In the genomic region with DNA sequence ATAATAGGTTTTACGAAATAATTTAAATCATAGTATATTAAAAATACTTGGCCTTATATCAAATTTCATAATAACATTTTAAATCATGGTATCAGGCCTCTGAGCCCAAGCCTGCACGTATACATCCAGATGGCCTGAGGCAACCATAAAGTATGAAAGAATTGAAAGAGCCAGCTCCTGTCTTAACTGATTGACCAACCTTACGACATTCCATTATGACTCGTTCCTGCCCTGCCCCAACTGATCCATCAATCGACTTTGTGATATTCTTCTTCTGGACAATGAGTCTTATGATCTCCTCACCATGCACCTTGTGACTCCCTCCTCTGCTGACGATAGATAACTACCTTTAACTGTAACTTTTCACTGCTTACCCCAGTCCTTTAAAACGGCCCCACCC, we compare ENCODE assay signal across 25 cellular contexts.
"Had no signal": no experiment of that assay in that cellular context is flagged by ENCODE, and none has a peak within 500 bp of the region (broad histone marks: within the 10 kb centered on the region; RNA-seq: fewer than 3 reads in every experiment).

No MANE protein-coding gene starts in this region.

- DNase-seq: dorsolateral prefrontal cortex; effector CD4-positive, alpha-beta T cell; foreskin melanocyte; glutamatergic neuron; heart right ventricle; hippocampal formation; left cardiac atrium; left lung; mesendoderm; naive thymus-derived CD8-positive, alpha-beta T cell; nephron progenitor cell; nucleus accumbens; sigmoid colon; stimulated activated CD4-positive, alpha-beta T cell treated with anti-CD3 and anti-CD28 coated beads, Interleukin-2, amount 100 ng/mL, for 24 hours; stimulated activated CD4-positive, alpha-beta T cell treated with anti-CD3 and anti-CD28 coated beads, Interleukin-4, amount 100 ng/mL, for 4 hours; stimulated activated naive CD8-positive, alpha-beta T cell treated with anti-CD3 and anti-CD28 coated beads, Interleukin-15, Interleukin-2, amounts not matched to agents 100 U/mL and 50 U/mL, for 24 hours; substantia nigra; upper lobe of right lung; uterus had no signal

- H3K36me3 ChIP-seq: esophagus muscularis mucosa, heart right ventricle, left lung, prostate gland, right atrium auricular region, sigmoid colon, thoracic aorta, tibial nerve, upper lobe of right lung, uterus had no signal

- H3K27me3 ChIP-seq: dorsolateral prefrontal cortex, esophagus muscularis mucosa, heart right ventricle, left lung, right atrium auricular region, sigmoid colon, tibial nerve, upper lobe of right lung, uterus had no signal

- H3K4me1 ChIP-seq: esophagus muscularis mucosa, left lung, prostate gland, right atrium auricular region, sigmoid colon, tibial nerve, upper lobe of right lung, uterus had no signal

- ATAC-seq: heart right ventricle; left cardiac atrium; left lung; naive thymus-derived CD8-positive, alpha-beta T cell; stimulated activated memory B cell treated with anti-CD40 and anti-IgM and Interleukin-4, amounts not matched to agents 10 μg/mL and 1 μg/mL and 100 μg/mL, for 72 hours; stimulated activated naive CD8-positive, alpha-beta T cell treated with anti-CD3 and anti-CD28 coated beads, Interleukin-15, Interleukin-2, amounts not matched to agents 100 U/mL and 50 U/mL, for 24 hours; upper lobe of right lung had no signal

- H3K9me3 ChIP-seq: esophagus muscularis mucosa, left lung, prostate gland, right atrium auricular region, sigmoid colon, thoracic aorta, tibial nerve, upper lobe of right lung, uterus had no signal

- H3K27ac ChIP-seq: dorsolateral prefrontal cortex, esophagus muscularis mucosa, heart right ventricle, left lung, prostate gland, right atrium auricular region, sigmoid colon, thoracic aorta, tibial nerve, upper lobe of right lung, uterus had no signal

- H3K4me3 ChIP-seq: dorsolateral prefrontal cortex, esophagus muscularis mucosa, heart right ventricle, left lung, prostate gland, right atrium auricular region, sigmoid colon, thoracic aorta, tibial nerve, upper lobe of right lung, uterus had no signal
